In the genomic region with DNA sequence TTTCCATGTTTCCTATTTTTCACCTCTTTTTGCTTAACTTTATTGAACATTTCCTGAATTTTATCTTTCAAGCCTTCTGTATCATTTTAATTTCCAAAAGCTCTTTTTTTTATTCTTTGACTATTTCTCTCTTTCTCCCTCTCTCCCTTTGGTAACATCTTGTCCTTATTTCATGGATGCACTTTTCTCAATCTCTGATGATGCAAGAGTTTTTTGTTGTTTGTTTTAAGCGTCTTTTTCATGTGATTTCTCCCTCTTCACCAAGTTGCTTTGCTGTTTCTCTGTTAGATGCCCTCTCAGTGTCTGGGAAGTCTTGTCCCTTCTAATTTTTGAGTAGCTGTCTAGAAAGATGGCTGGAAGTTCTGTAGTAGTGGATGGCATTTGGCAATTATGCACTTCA, we compare ENCODE assay signal across 20 cellular contexts.
DNase-seq lines count a peak whose midpoint lies in the region; FAIRE-seq and TF ChIP-seq lines count a peak whose summit lies in the region.
"Had no signal": no experiment of that assay in that cellular context is flagged by ENCODE, and none has a peak within 500 bp of the region (broad histone marks: within the 10 kb centered on the region; RNA-seq: fewer than 3 reads in every experiment).

No MANE protein-coding gene starts in this region.

- intact Hi-C loops in Caco-2 (cut with micrococcal nuclease; ENCODE audit: unreplicated experiment) = no loop called here

- H3K4me3 ChIP-seq in Caco-2 (ENCODE audit: low read depth, low read length) (no peak overlapping the region), adipocyte (ENCODE audit: low read length) (no peak overlapping the region), suprapubic skin (no peak overlapping the region), small intestine (ENCODE audit: low read depth in 1 of 2, low read length in 2 of 2) (no peak overlapping the region)
- no peak overlapping the region for H3K4me3 ChIP-seq in effector memory CD4-positive, alpha-beta T cell (ENCODE audit: insufficient read depth, low read depth, low read length, poor library complexity, severe bottlenecking)

- H3K4me3 Mint-ChIP-seq in Caco-2 (ENCODE audit: unreplicated experiment) = peak overlapping the region; percentile 3
- H3K4me3 Mint-ChIP-seq: B cell had no signal

- peak overlapping the region; percentile 71 for H3K27ac Mint-ChIP-seq in Caco-2 (ENCODE audit: unreplicated experiment)
- H3K27ac Mint-ChIP-seq: B cell had no signal

- POLR2A ChIA-PET in Caco-2 (lab: Charles Lee) = interaction anchor here (0.6 kb wide), 1 partner anchor 43 kb away, joined by 3 read pairs; no protein-coding TSS in a partner anchor

- TF ChIP-seq POLR2A in suprapubic skin (IDR thresholded peaks at IDR 0.05) = no peak

- no peak for FAIRE-seq in small intestine (lab: Jason Lieb, UNC)
- FAIRE-seq: GM19239 had no signal

- peaks cover 58% of the 10 kb centered on the region for H3K4me1 Mint-ChIP-seq in Caco-2 (ENCODE audit: low read depth, unreplicated experiment)
- H3K4me1 Mint-ChIP-seq: B cell had no signal

- peaks cover 10% of the 10 kb centered on the region for H3K9me3 Mint-ChIP-seq in Caco-2 (ENCODE audit: unreplicated experiment)

- H3K27me3 ChIP-seq in Caco-2 (replicated peaks; ENCODE audit: control insufficient read depth, insufficient read depth, low read length) = no peaks in the 10 kb centered on the region
- H3K27me3 ChIP-seq in adipocyte (replicated peaks; ENCODE audit: control insufficient read depth, insufficient read depth, low read length) = no peaks in the 10 kb centered on the region
- no peaks in the 10 kb centered on the region for H3K27me3 ChIP-seq in suprapubic skin
- H3K27me3 ChIP-seq in small intestine (ENCODE audit: control insufficient read depth in 2 of 2, insufficient read depth in 2 of 2, low read length in 2 of 2) = no peaks in the 10 kb centered on the region
- no peaks in the 10 kb centered on the region for H3K27me3 ChIP-seq in effector memory CD4-positive, alpha-beta T cell (replicated peaks; ENCODE audit: control insufficient read depth, insufficient read depth, low read length, poor library complexity, severe bottlenecking)

- H3K27me3 Mint-ChIP-seq in Caco-2 (ENCODE audit: insufficient read depth, unreplicated experiment) = no peaks in the 10 kb centered on the region
- H3K27me3 Mint-ChIP-seq: B cell; CD4-positive, CD25-positive, alpha-beta regulatory T cell had no signal

- peak overlapping the region; percentile 74 for H3K27ac ChIP-seq in suprapubic skin
- H3K27ac ChIP-seq in small intestine (ENCODE audit: low read depth in 1 of 2, low read length in 1 of 2) = no peak overlapping the region
- H3K27ac ChIP-seq in effector memory CD4-positive, alpha-beta T cell (ENCODE audit: insufficient read depth, low read length, poor library complexity, severe bottlenecking) = no peak overlapping the region

- TF ChIP-seq EP300 in suprapubic skin (IDR thresholded peaks at IDR 0.05) = no peak

- CTCF ChIA-PET in Caco-2 (lab: Charles Lee) = no interaction called here

- H3K9ac ChIP-seq in adipocyte (ENCODE audit: low read length) = peak overlapping the region; percentile 54

- H3K36me3 Mint-ChIP-seq in Caco-2 (ENCODE audit: insufficient read depth, unreplicated experiment) = peaks cover 33% of the 10 kb centered on the region

- H3K36me3 ChIP-seq in Caco-2 (ENCODE audit: control insufficient read depth, insufficient read depth, low read length) = peaks cover 1% of the 10 kb centered on the region; the same call in 1 of the 2 replicates
- H3K36me3 ChIP-seq in adipocyte (ENCODE audit: control insufficient read depth, insufficient read depth, low read length, severe bottlenecking) = peaks cover 29% of the 10 kb centered on the region
- H3K36me3 ChIP-seq in suprapubic skin = no peaks in the 10 kb centered on the region
- H3K36me3 ChIP-seq in small intestine (ENCODE audit: control insufficient read depth in 2 of 2, insufficient read depth in 2 of 2, low read length in 2 of 2) = no peaks in the 10 kb centered on the region
- H3K36me3 ChIP-seq in effector memory CD4-positive, alpha-beta T cell (ENCODE audit: control insufficient read depth, insufficient read depth, low read length) = no peaks in the 10 kb centered on the region

- peaks cover 98% of the 10 kb centered on the region for H3K4me1 ChIP-seq in Caco-2
- H3K4me1 ChIP-seq in adipocyte (ENCODE audit: control insufficient read depth, insufficient read depth, low read length) = peaks cover 41% of the 10 kb centered on the region
- peaks cover 3% of the 10 kb centered on the region for H3K4me1 ChIP-seq in suprapubic skin
- H3K4me1 ChIP-seq in small intestine (ENCODE audit: control insufficient read depth in 2 of 2, insufficient read depth in 1 of 2, low read depth in 1 of 2, low read length in 1 of 2) = peaks cover 17 to 18% of the 10 kb centered on the region in 2 donors
- H3K4me1 ChIP-seq in effector memory CD4-positive, alpha-beta T cell (ENCODE audit: control insufficient read depth, insufficient read depth, low read length, poor library complexity, severe bottlenecking) = no peaks in the 10 kb centered on the region

- no TSS peak for BruUV-seq in Caco-2 (replicated peaks; lab: Mats Ljungman, UMichigan)

- WGBS in suprapubic skin = 0% methylated on average over 1 of the region's 1 CpG
- WGBS in small intestine, 3 donors = 42 to 98% (median 89%) methylated on average over 1 of the region's 1 CpG

- TF ChIP-seq CTCF in Caco-2 (IDR thresholded peaks at IDR 0.05; ENCODE audit: insufficient read depth in 1 of 2, low read depth in 1 of 2, low read length in 1 of 2, severe bottlenecking in 1 of 2, unreplicated experiment in 1 of 2) (no peak), suprapubic skin (IDR thresholded peaks at IDR 0.05) (no peak)

- no peaks in the 10 kb centered on the region for H3K9me3 ChIP-seq in Caco-2
- H3K9me3 ChIP-seq in adipocyte (ENCODE audit: control insufficient read depth, low read length) = no peaks in the 10 kb centered on the region
- H3K9me3 ChIP-seq in suprapubic skin = no peaks in the 10 kb centered on the region
- no peaks in the 10 kb centered on the region for H3K9me3 ChIP-seq in small intestine (ENCODE audit: control insufficient read depth, low read depth)
- H3K9me3 ChIP-seq in effector memory CD4-positive, alpha-beta T cell (ENCODE audit: control insufficient read depth, low read length) = no peaks in the 10 kb centered on the region

- no peak for DNase-seq in Caco-2
- peak; percentile 73 for DNase-seq in adipocyte (ENCODE audit: low read depth)
- peak; percentile 28 for DNase-seq in fibroblast of peridontal ligament (ENCODE audit: extremely low read depth)
- no peak for DNase-seq in suprapubic skin (ENCODE audit: low spot score in 2 of 2)
- DNase-seq in small intestine = no peak
- no peak for DNase-seq in nucleus accumbens (lab: John Stamatoyannopoulos, UW)
- no peak for DNase-seq in effector memory CD4-positive, alpha-beta T cell
- DNase-seq: Calu3; CD4-positive, CD25-positive, alpha-beta regulatory T cell; DMS53; H7; Karpas-422; MM.1S; NCI-H187; NCI-H446; NCI-H69; NK-92 treated with Interleukin-12 subunit alpha and Interleukin-12 subunit beta, amount 100 ng/mL, for 24 hours; SHP77 treated with DMSO at 0.1 percent for 48 hours had no signal

Comparison
In these comparisons a context has a peak if more than half of its experiments do, and no peak if none do; other contexts are left out.
1. DNase-seq: peak in adipocyte (single experiment) and fibroblast of peridontal ligament (single experiment); none in Caco-2 (0 of 2), suprapubic skin (0 of 2), small intestine (single experiment), nucleus accumbens (0 of 56) and effector memory CD4-positive, alpha-beta T cell (0 of 3).